Comparison of ENCODE assay signal across 8 cellular contexts in the genomic region with DNA sequence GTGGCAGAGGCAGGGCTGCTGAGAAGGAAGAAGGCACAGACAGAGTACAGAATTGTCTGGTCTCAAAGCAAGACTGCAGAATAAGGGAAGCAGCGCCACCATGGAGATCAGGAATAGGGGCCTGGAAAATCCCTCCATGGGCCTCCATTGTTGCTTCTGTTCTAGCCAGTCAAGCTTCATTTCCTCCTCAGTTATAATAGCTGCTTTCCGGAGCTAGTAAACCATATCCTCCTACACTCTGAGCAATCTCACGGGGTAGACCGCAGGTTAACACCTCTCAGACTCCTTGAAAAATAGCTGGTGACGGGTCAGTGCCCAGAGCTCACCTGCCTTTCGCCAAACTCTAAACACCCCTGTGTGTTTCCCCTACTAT. TPM values are rescaled to one million over a fixed set of nuclear protein-coding genes. Genes with fewer than 3 reads are reported as not detected.
DNase-seq lines count a peak whose midpoint lies in the region; ATAC-seq and TF ChIP-seq lines count a peak whose summit lies in the region.

No MANE protein-coding gene starts in this region.

- DNase-seq in CD8-positive, alpha-beta T cell, result peak in 6 of 7 experiments; percentile 30 to 69 (median 54)
- DNase-seq in activated CD8-positive, alpha-beta memory T cell treated with anti-CD3 and anti-CD28 coated beads, Interleukin-2, amount 10 ng/mL, durations not matched to agents 7 days and 5 days, result peak; percentile 83
- DNase-seq in left kidney (ENCODE audit: low read depth, low spot score) (peak; percentile 94), upper lobe of right lung (no peak), ureter (ENCODE audit: low spot score) (no peak), putamen (ENCODE audit: low spot score) (no peak)

- no peaks in the 10 kb centered on the region for H3K9me3 ChIP-seq in CD8-positive, alpha-beta T cell (ENCODE audit: low read length)
- no peaks in the 10 kb centered on the region for H3K9me3 ChIP-seq in upper lobe of right lung

- ATAC-seq in CD8-positive, alpha-beta T cell, result peak; percentile 69
- peak; percentile 54 for ATAC-seq in GM19372 (IDR thresholded peaks at IDR 0.05; ENCODE audit: low read depth, unreplicated experiment)
- peak; percentile 54 for ATAC-seq in HG03378 (IDR thresholded peaks at IDR 0.05; ENCODE audit: unreplicated experiment)
- ATAC-seq in activated CD8-positive, alpha-beta memory T cell treated with anti-CD3 and anti-CD28 coated beads, Interleukin-2, amount 10 ng/mL, durations not matched to agents 7 days and 5 days, result peak; percentile 79
- ATAC-seq in upper lobe of right lung, result peak; percentile 2

- peak overlapping the region; percentile 72 for H3K27ac ChIP-seq in CD8-positive, alpha-beta T cell (ENCODE audit: low read depth, low read length)
- H3K27ac ChIP-seq in upper lobe of right lung, result peak overlapping the region; percentile 89

- peaks cover 25% of the 10 kb centered on the region for H3K36me3 Mint-ChIP-seq in CD8-positive, alpha-beta T cell
- peaks cover 16% of the 10 kb centered on the region for H3K36me3 Mint-ChIP-seq in activated CD8-positive, alpha-beta memory T cell treated with anti-CD3 and anti-CD28 coated beads, Interleukin-2, amount 10 ng/mL, durations not matched to agents 7 days and 5 days

- H3K27me3 Mint-ChIP-seq in CD8-positive, alpha-beta T cell (ENCODE audit: low read depth), result no peaks in the 10 kb centered on the region
- H3K27me3 Mint-ChIP-seq in activated CD8-positive, alpha-beta memory T cell treated with anti-CD3 and anti-CD28 coated beads, Interleukin-2, amount 10 ng/mL, durations not matched to agents 7 days and 5 days, result no peaks in the 10 kb centered on the region

- intact Hi-C loops in CD8-positive, alpha-beta T cell (cut with DNase I, micrococcal nuclease), result loop anchor here (1.0 to 2.0 kb wide), 4 partner anchors 12 to 47 kb away; partner anchors contain the start of gene HLA-DMA (in 2 of the 2)
- intact Hi-C loops in upper lobe of right lung (cut with DNase I), result no loop called here

- peak overlapping the region; percentile 97 for H3K27ac Mint-ChIP-seq in CD8-positive, alpha-beta T cell
- H3K27ac Mint-ChIP-seq in activated CD8-positive, alpha-beta memory T cell treated with anti-CD3 and anti-CD28 coated beads, Interleukin-2, amount 10 ng/mL, durations not matched to agents 7 days and 5 days, result peak overlapping the region; percentile 98

- POLR2A ChIA-PET in CD8-positive, alpha-beta T cell (lab: Charles Lee), result interaction anchor here (0.5 to 7.6 kb wide), 14 partner anchors 9 to 103 kb away, joined by 3 to 222 read pairs (median 4); partner anchors contain the start of genes BRD2, HLA-DMA, PSMB8 and PSMB9

- peaks cover 63% of the 10 kb centered on the region for H3K4me1 Mint-ChIP-seq in CD8-positive, alpha-beta T cell (ENCODE audit: low read depth)
- peaks cover 68% of the 10 kb centered on the region for H3K4me1 Mint-ChIP-seq in activated CD8-positive, alpha-beta memory T cell treated with anti-CD3 and anti-CD28 coated beads, Interleukin-2, amount 10 ng/mL, durations not matched to agents 7 days and 5 days

- H3K36me3 ChIP-seq in CD8-positive, alpha-beta T cell (ENCODE audit: insufficient read depth, low read length), result no peaks in the 10 kb centered on the region
- H3K36me3 ChIP-seq in upper lobe of right lung, result peaks cover 8% of the 10 kb centered on the region

- no peaks in the 10 kb centered on the region for H3K9me3 Mint-ChIP-seq in CD8-positive, alpha-beta T cell
- H3K9me3 Mint-ChIP-seq in activated CD8-positive, alpha-beta memory T cell treated with anti-CD3 and anti-CD28 coated beads, Interleukin-2, amount 10 ng/mL, durations not matched to agents 7 days and 5 days (ENCODE audit: low read depth), result no peaks in the 10 kb centered on the region

- CTCF ChIA-PET in CD8-positive, alpha-beta T cell (lab: Charles Lee), result interaction anchor here (0.5 to 14.5 kb wide), 11 partner anchors 9 to 154 kb away, joined by 3 to 326 read pairs (median 8); partner anchors contain the start of genes BRD2, HLA-DMA, PSMB9 and TAP1
- CTCF ChIA-PET in activated CD8-positive, alpha-beta memory T cell treated with anti-CD3 and anti-CD28 coated beads, Interleukin-2, amount 10 ng/mL, durations not matched to agents 7 days and 5 days (lab: Charles Lee), result interaction anchor here (0.8 to 8.5 kb wide), 17 partner anchors 9 to 220 kb away, joined by 3 to 133 read pairs (median 4); partner anchors contain the start of genes BRD2, HLA-DMA and TAP2

- H3K4me3 ChIP-seq in CD8-positive, alpha-beta T cell (ENCODE audit: low read depth, low read length), result peak overlapping the region; percentile 79
- peak overlapping the region; percentile 1 for H3K4me3 ChIP-seq in upper lobe of right lung

- H3K4me1 ChIP-seq in CD8-positive, alpha-beta T cell (ENCODE audit: insufficient read depth, low read length), result peaks cover 61% of the 10 kb centered on the region
- H3K4me1 ChIP-seq in upper lobe of right lung, result peaks cover 39% of the 10 kb centered on the region

- H3K4me3 Mint-ChIP-seq in CD8-positive, alpha-beta T cell, result peak overlapping the region; percentile 94
- H3K4me3 Mint-ChIP-seq in activated CD8-positive, alpha-beta memory T cell treated with anti-CD3 and anti-CD28 coated beads, Interleukin-2, amount 10 ng/mL, durations not matched to agents 7 days and 5 days, result peak overlapping the region; percentile 87

- no peaks in the 10 kb centered on the region for H3K27me3 ChIP-seq in CD8-positive, alpha-beta T cell (ENCODE audit: insufficient read depth, low read length)
- H3K27me3 ChIP-seq in upper lobe of right lung, result no peaks in the 10 kb centered on the region

- TF ChIP-seq CTCF in CD8-positive, alpha-beta T cell (IDR thresholded peaks at IDR 0.05), result no peak
- no peak for TF ChIP-seq CTCF in upper lobe of right lung (IDR thresholded peaks at IDR 0.05)

RNA-seq across cellular contexts. Expression of gene HLA-DMB, which starts 0.6 kb away (rescaled TPM):
- total RNA-seq in CD8-positive, alpha-beta T cell, result 1 to 10 TPM; 8.9 to 9.9 TPM
- 10 to 100 TPM; 22.7 to 31.2 TPM for total RNA-seq in activated CD8-positive, alpha-beta memory T cell treated with anti-CD3 and anti-CD28 coated beads, Interleukin-2, amount 10 ng/mL, durations not matched to agents 7 days and 5 days
- total RNA-seq in upper lobe of right lung (140 TPM), ureter (31.0 TPM)

RNA-seq across cellular contexts. Expression of gene HLA-DMA, which starts 11.5 kb away (rescaled TPM):
- total RNA-seq in CD8-positive, alpha-beta T cell, result 10 to 100 TPM; 25.9 to 32.3 TPM
- 10 to 100 TPM; 57.9 to 60.9 TPM for total RNA-seq in activated CD8-positive, alpha-beta memory T cell treated with anti-CD3 and anti-CD28 coated beads, Interleukin-2, amount 10 ng/mL, durations not matched to agents 7 days and 5 days
- total RNA-seq in upper lobe of right lung (197 TPM), ureter (65.3 TPM)

RNA-seq across cellular contexts. Expression of gene BRD2, which starts 27.0 kb away (rescaled TPM):
- 100 to 1,000 TPM; 333 to 340 TPM for total RNA-seq in CD8-positive, alpha-beta T cell
- 100 to 1,000 TPM; 309 to 336 TPM for total RNA-seq in activated CD8-positive, alpha-beta memory T cell treated with anti-CD3 and anti-CD28 coated beads, Interleukin-2, amount 10 ng/mL, durations not matched to agents 7 days and 5 days
- total RNA-seq in upper lobe of right lung (155 TPM), ureter (205 TPM)

Comparison
In these comparisons a context has a peak if more than half of its experiments do, and no peak if none do; other contexts are left out.
1. ATAC-seq: peak in every context shown above with its lines; median percentile 79 in activated CD8-positive, alpha-beta memory T cell treated with anti-CD3 and anti-CD28 coated beads, Interleukin-2, amount 10 ng/mL, durations not matched to agents 7 days and 5 days; 69 in CD8-positive, alpha-beta T cell; 54 in GM19372; 54 in HG03378; 2 in upper lobe of right lung.
2. DNase-seq: peak in CD8-positive, alpha-beta T cell (6 of 7), activated CD8-positive, alpha-beta memory T cell treated with anti-CD3 and anti-CD28 coated beads, Interleukin-2, amount 10 ng/mL, durations not matched to agents 7 days and 5 days (single experiment) and left kidney (single experiment); none in upper lobe of right lung (single experiment), ureter (single experiment) and putamen (single experiment).